Comparison of ENCODE assay signal across 22 cellular contexts in genomic region chr13:34772881-34773280, GRCh38.
"Had no signal": no experiment of that assay in that cellular context is flagged by ENCODE, and none has a peak within 500 bp of the region (broad histone marks: within the 10 kb centered on the region; RNA-seq: fewer than 3 reads in every experiment).

No MANE protein-coding gene starts in this region.

- ATAC-seq: foreskin keratinocyte; left ventricle myocardium superior; natural killer cell; psoas muscle; right cardiac atrium; stimulated activated memory B cell treated with anti-CD40 and anti-IgM and Interleukin-4, amounts not matched to agents 10 μg/mL and 1 μg/mL and 100 μg/mL, for 72 hours had no signal

- H3K4me3 Mint-ChIP-seq: immature natural killer cell; memory B cell; natural killer cell; stimulated activated memory B cell treated with anti-CD40 and anti-IgM and Interleukin-4, amounts not matched to agents 10 μg/mL and 1 μg/mL and 100 μg/mL, for 72 hours; stimulated activated naive CD8-positive, alpha-beta T cell treated with anti-CD3 and anti-CD28 coated beads, Interleukin-15, Interleukin-2, amounts not matched to agents 100 ng/mL and 50 ng/mL, for 24 hours had no signal

- H3K27me3 Mint-ChIP-seq: memory B cell; stimulated activated memory B cell treated with anti-CD40 and anti-IgM and Interleukin-4, amounts not matched to agents 10 μg/mL and 1 μg/mL and 100 μg/mL, for 72 hours had no signal

- H3K4me1 Mint-ChIP-seq: immature natural killer cell; memory B cell; natural killer cell; stimulated activated memory B cell treated with anti-CD40 and anti-IgM and Interleukin-4, amounts not matched to agents 10 μg/mL and 1 μg/mL and 100 μg/mL, for 72 hours had no signal

- H3K9me3 Mint-ChIP-seq: stimulated activated memory B cell treated with anti-CD40 and anti-IgM and Interleukin-4, amounts not matched to agents 10 μg/mL and 1 μg/mL and 100 μg/mL, for 72 hours had no signal

- H3K36me3 Mint-ChIP-seq: memory B cell; stimulated activated memory B cell treated with anti-CD40 and anti-IgM and Interleukin-4, amounts not matched to agents 10 μg/mL and 1 μg/mL and 100 μg/mL, for 72 hours had no signal

- FAIRE-seq: endothelial cell of umbilical vein, urothelium cell line had no signal

- DNase-seq: dermis blood vessel endothelial cell; effector memory CD4-positive, alpha-beta T cell; foreskin keratinocyte; hypothalamus; immature natural killer cell; islet precursor cell; kidney glomerular epithelial cell; left ventricle myocardium superior; natural killer cell; occipital lobe; ovary; posterior cingulate gyrus; psoas muscle; right cardiac atrium; spleen; stimulated activated CD4-positive, alpha-beta T cell treated with anti-CD3 and anti-CD28 coated beads, Interleukin-4, amount 100 ng/mL, for 4 hours; upper lobe of left lung had no signal
